ENCODE assay signal across 7 cellular contexts in the genomic region with DNA sequence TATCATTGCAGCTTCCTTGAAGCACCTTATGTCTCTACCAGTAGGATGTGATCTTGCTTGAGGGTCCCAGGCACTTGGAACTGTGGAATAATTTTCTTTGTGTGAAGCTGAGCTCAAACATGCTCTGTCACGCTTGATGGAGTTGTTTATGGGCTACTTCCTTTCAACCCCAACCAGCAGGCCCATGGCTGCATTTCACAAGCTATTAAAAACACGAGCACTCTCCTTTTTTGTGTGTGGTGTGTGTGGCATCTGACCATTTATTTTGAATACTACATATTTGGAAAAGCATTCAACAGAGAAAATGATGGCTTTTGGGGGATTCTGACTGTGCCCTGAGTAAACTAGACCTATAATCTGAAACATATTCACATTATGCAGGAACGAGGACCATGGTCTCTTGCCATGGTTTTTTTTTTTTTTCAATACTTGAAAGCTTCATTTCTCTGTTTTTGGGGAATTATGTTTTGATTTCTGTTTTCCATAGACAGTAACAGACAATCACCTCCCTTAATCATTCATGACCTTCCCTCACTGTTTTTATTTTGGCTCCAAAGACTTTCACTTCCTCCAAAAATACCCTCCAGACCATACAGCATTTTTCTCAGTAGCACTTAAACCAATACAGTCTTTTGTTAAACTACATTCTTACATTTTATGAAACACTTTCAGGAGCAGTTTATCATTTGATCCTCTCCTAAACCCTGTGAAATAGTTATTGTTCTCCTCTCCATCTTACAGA.
DNase-seq lines count a peak whose midpoint lies in the region; ATAC-seq lines count a peak whose summit lies in the region.

No MANE protein-coding gene starts in this region.

- H3K4me1 ChIP-seq in GM23248 (ENCODE audit: insufficient read depth), result peaks cover 9% of the 10 kb centered on the region; the same call in 1 of the 2 replicates

- H3K9ac ChIP-seq in GM23248, result no peak overlapping the region

- DNase-seq in NCI-H510A (lab: John Stamatoyannopoulos, UW) (peak; percentile 71), T-helper 17 cell (no peak), GM23248 (no peak)
- no peak for DNase-seq in activated naive CD4-positive, alpha-beta T cell treated with anti-CD3 and anti-CD28 coated beads, Interleukin-2, amount 50 U/mL, for 72 hours (ENCODE audit: low spot score in 2 of 2)

- H3K36me3 Mint-ChIP-seq in stimulated activated memory B cell treated with anti-CD40 and anti-IgM and Interleukin-4, amounts not matched to agents 10 μg/mL and 1 μg/mL and 100 μg/mL, for 72 hours, result peaks cover 6% of the 10 kb centered on the region
- peaks cover 0 to 7% of the 10 kb centered on the region in 2 donors for H3K36me3 Mint-ChIP-seq in activated naive CD4-positive, alpha-beta T cell treated with anti-CD3 and anti-CD28 coated beads, Interleukin-2, amount 50 U/mL, for 72 hours
- no peaks in the 10 kb centered on the region for H3K36me3 Mint-ChIP-seq in T-helper 17 cell (ENCODE audit: low read depth)

- H3K4me2 ChIP-seq in GM23248 (ENCODE audit: unreplicated experiment), result no peak overlapping the region

- H3K4me1 Mint-ChIP-seq in stimulated activated memory B cell treated with anti-CD40 and anti-IgM and Interleukin-4, amounts not matched to agents 10 μg/mL and 1 μg/mL and 100 μg/mL, for 72 hours, result peaks cover 21% of the 10 kb centered on the region
- H3K4me1 Mint-ChIP-seq in T-helper 17 cell, result no peaks in the 10 kb centered on the region

- no peaks in the 10 kb centered on the region for H3K36me3 ChIP-seq in GM23248 (ENCODE audit: low read depth)

- no peak overlapping the region for H2AFZ ChIP-seq in GM23248

- peak overlapping the region; percentile 78 for H3K27ac Mint-ChIP-seq in stimulated activated memory B cell treated with anti-CD40 and anti-IgM and Interleukin-4, amounts not matched to agents 10 μg/mL and 1 μg/mL and 100 μg/mL, for 72 hours
- H3K27ac Mint-ChIP-seq in activated naive CD4-positive, alpha-beta T cell treated with anti-CD3 and anti-CD28 coated beads, Interleukin-2, amount 50 U/mL, for 72 hours, result no peak overlapping the region
- no peak overlapping the region for H3K27ac Mint-ChIP-seq in T-helper 17 cell

- ATAC-seq in GM19351 (IDR thresholded peaks at IDR 0.05; ENCODE audit: unreplicated experiment) (peak; percentile 84), HG02981 (IDR thresholded peaks at IDR 0.05; ENCODE audit: unreplicated experiment) (peak; percentile 55), T-helper 17 cell (no peak)
- peak; percentile 72 for ATAC-seq in stimulated activated memory B cell treated with anti-CD40 and anti-IgM and Interleukin-4, amounts not matched to agents 10 μg/mL and 1 μg/mL and 100 μg/mL, for 72 hours
- no peak for ATAC-seq in activated naive CD4-positive, alpha-beta T cell treated with anti-CD3 and anti-CD28 coated beads, Interleukin-2, amount 50 U/mL, for 72 hours

- no peaks in the 10 kb centered on the region for H4K20me1 ChIP-seq in GM23248 (ENCODE audit: insufficient read depth)

- H3K4me3 Mint-ChIP-seq in stimulated activated memory B cell treated with anti-CD40 and anti-IgM and Interleukin-4, amounts not matched to agents 10 μg/mL and 1 μg/mL and 100 μg/mL, for 72 hours, result peak overlapping the region; percentile 12
- H3K4me3 Mint-ChIP-seq in T-helper 17 cell, result no peak overlapping the region

- no peak overlapping the region for H3K27ac ChIP-seq in GM23248

- H3K9me2 ChIP-seq in GM23248 (ENCODE audit: insufficient read depth), result no peaks in the 10 kb centered on the region

- no peak overlapping the region for H3K4me3 ChIP-seq in GM23248

- no peaks in the 10 kb centered on the region for H3K9me3 ChIP-seq in T-helper 17 cell (ENCODE audit: control insufficient read depth, low read length, poor library complexity, severe bottlenecking)
- no peaks in the 10 kb centered on the region for H3K9me3 ChIP-seq in GM23248 (ENCODE audit: low read depth)

- no peaks in the 10 kb centered on the region for H3K27me3 ChIP-seq in GM23248 (replicated peaks; ENCODE audit: insufficient read depth)

- H3K27me3 Mint-ChIP-seq in stimulated activated memory B cell treated with anti-CD40 and anti-IgM and Interleukin-4, amounts not matched to agents 10 μg/mL and 1 μg/mL and 100 μg/mL, for 72 hours, result no peaks in the 10 kb centered on the region
- no peaks in the 10 kb centered on the region for H3K27me3 Mint-ChIP-seq in T-helper 17 cell

- in situ Hi-C loops in GM23248 (cut with MboI), result no loop called here

- peaks cover 3% of the 10 kb centered on the region for H3K9me3 Mint-ChIP-seq in stimulated activated memory B cell treated with anti-CD40 and anti-IgM and Interleukin-4, amounts not matched to agents 10 μg/mL and 1 μg/mL and 100 μg/mL, for 72 hours
- no peaks in the 10 kb centered on the region for H3K9me3 Mint-ChIP-seq in activated naive CD4-positive, alpha-beta T cell treated with anti-CD3 and anti-CD28 coated beads, Interleukin-2, amount 50 U/mL, for 72 hours

- no peaks in the 10 kb centered on the region for H3F3A ChIP-seq in GM23248 (ENCODE audit: insufficient read depth)

- H3K79me2 ChIP-seq in GM23248 (ENCODE audit: insufficient read depth), result no peaks in the 10 kb centered on the region

- 48 to 60% methylated on average over 3 of the region's 3 CpGs for WGBS in GM23248 (ENCODE audit: low coverage in 1 of 2, low lambda C conversion rate in 2 of 2, missing lambda C conversion rate in 2 of 2), 2 experiments

Comparison
In these comparisons a context has a peak if more than half of its experiments do, and no peak if none do; other contexts are left out.
1. ATAC-seq: peak in GM19351 (single experiment), HG02981 (single experiment) and stimulated activated memory B cell treated with anti-CD40 and anti-IgM and Interleukin-4, amounts not matched to agents 10 μg/mL and 1 μg/mL and 100 μg/mL, for 72 hours (single experiment); none in activated naive CD4-positive, alpha-beta T cell treated with anti-CD3 and anti-CD28 coated beads, Interleukin-2, amount 50 U/mL, for 72 hours (0 of 2) and T-helper 17 cell (single experiment).